Comparison of ENCODE assay signal across 35 cellular contexts in the genomic region with DNA sequence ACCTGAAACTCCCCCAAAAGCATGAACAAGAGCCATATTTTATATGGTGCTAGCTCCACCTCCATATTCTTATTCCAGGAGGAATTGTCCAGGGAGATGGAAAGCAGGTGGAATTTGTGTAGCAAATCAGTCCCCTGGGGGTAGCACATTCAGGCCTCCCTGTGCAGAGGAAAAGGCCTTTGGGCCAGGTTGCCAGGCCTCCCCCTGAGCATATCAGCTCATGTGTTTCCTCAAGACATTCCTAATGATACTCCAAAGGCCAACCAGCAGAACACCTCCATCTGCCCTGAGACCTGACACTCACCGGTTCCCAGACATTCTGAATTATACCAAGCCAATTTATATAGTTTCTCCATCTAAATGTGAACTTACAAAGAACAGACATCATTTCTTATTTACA. TPM values are rescaled to one million over a fixed set of nuclear protein-coding genes. Genes with fewer than 3 reads are reported as not detected.
"Had no signal": no experiment of that assay in that cellular context is flagged by ENCODE, and none has a peak within 500 bp of the region (broad histone marks: within the 10 kb centered on the region; RNA-seq: fewer than 3 reads in every experiment).

No MANE protein-coding gene starts in this region.

- H3K27me3 ChIP-seq: adrenal gland, cardiac muscle cell had no signal

- H3K4me1 ChIP-seq: adrenal gland had no signal

- H3K9me3 ChIP-seq: adrenal gland had no signal

- DNase-seq: activated B cell treated with CpG ODN at 0.5 μM for 24 hours; activated CD4-positive, alpha-beta memory T cell treated with anti-CD3 and anti-CD28 coated beads for 36 hours; activated CD4-positive, alpha-beta T cell treated with anti-CD3 and anti-CD28 coated beads for 4 hours; activated CD4-positive, alpha-beta T cell treated with anti-CD3 and anti-CD28 coated beads, Interleukin-2, amount 10 ng/mL, durations not matched to agents 24 days and 14 days; activated CD4-positive, alpha-beta T cell treated with anti-CD3 and anti-CD28 coated beads, Interleukin-2, amount 50 U/mL, for 1 hour; activated CD4-positive, alpha-beta T cell treated with anti-CD3 and anti-CD28 coated beads, Interleukin-2, amount 50 U/mL, for 4 hours; activated CD4-positive, CD25-positive, alpha-beta regulatory T cell treated with anti-CD3 and anti-CD28 coated beads, Interleukin-2, amount 50 U/mL, for 72 hours; activated CD8-positive, alpha-beta memory T cell treated with anti-CD3 and anti-CD28 coated beads, Interleukin-2, amount 50 U/mL, for 4 hours; activated CD8-positive, alpha-beta T cell treated with anti-CD3 and anti-CD28 coated beads for 36 hours; activated effector memory CD4-positive, alpha-beta T cell treated with anti-CD3 and anti-CD28 coated beads, Interleukin-2, amount 50 U/mL, for 16 hours; activated gamma-delta T cell treated with Interleukin-2 at 50 U/mL for 16 hours; activated naive CD4-positive, alpha-beta T cell; activated naive CD4-positive, alpha-beta T cell treated with anti-CD3 and anti-CD28 coated beads for 36 hours; activated naive CD4-positive, alpha-beta T cell treated with anti-CD3 and anti-CD28 coated beads, Interleukin-2, amount 50 U/mL, for 16 hours; activated naive CD8-positive, alpha-beta T cell treated with anti-CD3 and anti-CD28 coated beads for 36 hours; activated T-cell treated with anti-CD3 and anti-CD28 coated beads for 4 hours; activated T-cell treated with anti-CD3 and anti-CD28 coated beads, Interleukin-2, amount 50 U/mL, for 1 hour; activated T-cell treated with anti-CD3 and anti-CD28 coated beads, Interleukin-2, amount 50 U/mL, for 4 hours; activated T-cell treated with anti-CD3 and anti-CD28 coated beads, Interleukin-2, amount 50 U/mL, for 72 hours; adrenal gland; amniotic stem cell; aorta; caudate nucleus; T-helper 1 cell; T-helper 2 cell; T-helper 9 cell had no signal

- H3K4me3 ChIP-seq: adrenal gland, cardiac muscle cell had no signal

- H3K36me3 ChIP-seq: adrenal gland, cardiac muscle cell had no signal

- H3K27ac ChIP-seq: adrenal gland, cardiac muscle cell, VCaP had no signal

RNA-seq across cellular contexts. Expression of a gene that starts 2.6 kb away (rescaled TPM):
- total RNA-seq: activated B cell treated with CpG ODN at 0.5 μM for 24 hours; activated CD4-positive, alpha-beta memory T cell treated with anti-CD3 and anti-CD28 coated beads for 36 hours; activated CD4-positive, alpha-beta T cell treated with anti-CD3 and anti-CD28 coated beads, Interleukin-2, amount 10 ng/mL, durations not matched to agents 24 days and 14 days; activated CD8-positive, alpha-beta memory T cell treated with anti-CD3 and anti-CD28 coated beads for 36 hours; activated CD8-positive, alpha-beta T cell treated with anti-CD3 and anti-CD28 coated beads for 36 hours; activated naive CD4-positive, alpha-beta T cell treated with anti-CD3 and anti-CD28 coated beads for 36 hours; activated naive CD4-positive, alpha-beta T cell treated with anti-CD3 and anti-CD28 coated beads, Interleukin-2, amount 50 U/mL, for 72 hours; activated naive CD8-positive, alpha-beta T cell treated with anti-CD3 and anti-CD28 coated beads for 36 hours; activated T-cell treated with anti-CD3 and anti-CD28 coated beads, Interleukin-2, amount 50 U/mL, for 4 hours; activated T-cell treated with anti-CD3 and anti-CD28 coated beads, Interleukin-2, amount 50 U/mL, for 72 hours; activated T-helper 1 cell treated with anti-CD3 and anti-CD28 coated beads, Interleukin-12 subunit alpha, Interleukin-12 subunit beta, Interleukin-2, Interleukin-4 antibody, amounts not matched to agents 30 ng/mL and 10 ng/mL and 1 ng/mL, durations not matched to agents 14 hours and 24 hours and 36 hours; activated T-helper 17 cell treated with anti-CD3 and anti-CD28 coated beads, Interleukin-2, amount 50 U/mL, for 72 hours; adrenal gland; aorta; astrocyte; bronchial epithelial cell; cardiac muscle cell; cerebellum had no signal
- polyA plus RNA-seq: adrenal gland, aorta, cardiac muscle cell had no signal
